Comparison of ENCODE assay signal across 18 cellular contexts in the genomic region with DNA sequence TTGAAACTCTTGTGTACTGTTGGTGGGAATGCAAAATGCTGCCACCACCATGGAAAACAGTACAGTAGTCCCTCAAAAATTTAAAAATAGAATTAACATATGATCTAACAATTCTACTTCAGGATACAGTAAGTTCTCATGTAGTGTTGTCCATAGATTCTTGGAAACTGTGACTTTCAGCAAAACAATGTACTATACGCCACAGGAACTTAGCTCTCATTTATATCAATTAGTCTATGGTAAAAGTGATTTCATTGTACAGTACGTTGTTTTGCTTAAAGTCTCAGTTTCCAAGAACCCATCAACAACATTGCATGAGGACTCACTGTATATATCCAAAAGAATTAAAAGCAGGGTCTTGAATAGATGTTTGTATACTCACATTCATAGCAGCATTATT.
DNase-seq lines count a peak whose midpoint lies in the region; ATAC-seq and TF ChIP-seq lines count a peak whose summit lies in the region.
"Had no signal": no experiment of that assay in that cellular context is flagged by ENCODE, and none has a peak within 500 bp of the region (broad histone marks: within the 10 kb centered on the region; RNA-seq: fewer than 3 reads in every experiment).

No MANE protein-coding gene starts in this region.

- H3K9me3 ChIP-seq in SJCRH30 (replicated peaks) = peaks cover 12% of the 10 kb centered on the region
- peaks cover 0 to 7% of the 10 kb centered on the region in 2 donors for H3K9me3 ChIP-seq in right atrium auricular region
- H3K9me3 ChIP-seq: BE2C, Caco-2 had no signal

- peak; percentile 70 for DNase-seq in AG10803 (ENCODE audit: low read depth)
- no peak for DNase-seq in SJCRH30
- peak; percentile 70 for DNase-seq in astrocyte of the spinal cord (ENCODE audit: low read depth, low spot score)
- DNase-seq in foreskin keratinocyte = no peak
- DNase-seq in right atrium auricular region (ENCODE audit: low spot score) = no peak
- no peak for DNase-seq in HUDEP-2 (lab: John Stamatoyannopoulos, UW; ENCODE audit: unreplicated experiment in 76 of 76)
- no peak for DNase-seq in activated CD4-positive, alpha-beta T cell treated with anti-CD3 and anti-CD28 coated beads, Interleukin-2, amount 50 U/mL, for 1 hour
- DNase-seq in NCI-H1436 (lab: John Stamatoyannopoulos, UW) = no peak
- DNase-seq: C1 segment of cervical spinal cord; Caco-2; CD4-positive, CD25-positive, alpha-beta regulatory T cell; CD8-positive, alpha-beta memory T cell; GDM1; GOT3; H7; HFFc6 had no signal

- H3K27ac ChIP-seq in SJCRH30 (peak overlapping the region; percentile 54), foreskin keratinocyte (peak overlapping the region; percentile 83), right atrium auricular region (no peak overlapping the region)

- H3K4me1 ChIP-seq in SJCRH30 (peaks cover 24% of the 10 kb centered on the region), foreskin keratinocyte (peaks cover 22% of the 10 kb centered on the region), right atrium auricular region (no peaks in the 10 kb centered on the region)
- H3K4me1 ChIP-seq: Caco-2 had no signal

- TF ChIP-seq CTCF in AG10803 (conservative IDR thresholded peaks at IDR 0.05; ENCODE audit: low read length) (no peak), astrocyte of the spinal cord (IDR thresholded peaks at IDR 0.05; ENCODE audit: low read depth, low read length) (no peak), foreskin keratinocyte (conservative IDR thresholded peaks at IDR 0.05) (no peak), right atrium auricular region (IDR thresholded peaks at IDR 0.05) (no peak)

- H3K27me3 ChIP-seq in SJCRH30 (no peaks in the 10 kb centered on the region), foreskin keratinocyte (no peaks in the 10 kb centered on the region), right atrium auricular region (no peaks in the 10 kb centered on the region)
- H3K27me3 ChIP-seq: BE2C had no signal

- H3K4me3 ChIP-seq in AG10803 (ENCODE audit: low read length) = no peak overlapping the region
- no peak overlapping the region for H3K4me3 ChIP-seq in SJCRH30
- H3K4me3 ChIP-seq in astrocyte of the spinal cord (ENCODE audit: low read depth, low read length) = no peak overlapping the region
- no peak overlapping the region for H3K4me3 ChIP-seq in right atrium auricular region

- ATAC-seq in foreskin keratinocyte = no peak
- ATAC-seq: HCT116 had no signal

- in situ Hi-C loops in astrocyte of the spinal cord (cut with HindIII; ENCODE audit: low sequenced_read_pairs) = no loop called here

- no peaks in the 10 kb centered on the region for H3K36me3 ChIP-seq in SJCRH30
- no peaks in the 10 kb centered on the region for H3K36me3 ChIP-seq in right atrium auricular region
- H3K36me3 ChIP-seq: BE2C had no signal

Comparison
In these comparisons a context has a peak if more than half of its experiments do, and no peak if none do; other contexts are left out.
1. DNase-seq: peak in AG10803 (single experiment) and astrocyte of the spinal cord (single experiment); none in SJCRH30 (0 of 2), foreskin keratinocyte (0 of 2), right atrium auricular region (single experiment), HUDEP-2 (0 of 76), activated CD4-positive, alpha-beta T cell treated with anti-CD3 and anti-CD28 coated beads, Interleukin-2, amount 50 U/mL, for 1 hour (single experiment) and NCI-H1436 (single experiment).
2. H3K27ac ChIP-seq: peak in SJCRH30 (single experiment) and foreskin keratinocyte (single experiment); none in right atrium auricular region (0 of 2).